ENCODE assay signal across 29 cellular contexts in genomic region chr21:34691396-34692032, GRCh38. TPM values are rescaled to one million over a fixed set of nuclear protein-coding genes. Genes with fewer than 3 reads are reported as not detected.
DNase-seq lines count a peak whose midpoint lies in the region; ATAC-seq, FAIRE-seq and TF ChIP-seq lines count a peak whose summit lies in the region.
"Had no signal": no experiment of that assay in that cellular context is flagged by ENCODE, and none has a peak within 500 bp of the region (broad histone marks: within the 10 kb centered on the region; RNA-seq: fewer than 3 reads in every experiment).

No MANE protein-coding gene starts in this region.

- TF ChIP-seq CTCF in type B pancreatic cell (conservative IDR thresholded peaks at IDR 0.05) = no peak

- H3K4me1 Mint-ChIP-seq in type B pancreatic cell (ENCODE audit: unreplicated experiment) = peaks cover 6% of the 10 kb centered on the region
- H3K4me1 Mint-ChIP-seq: activated B cell treated with CpG ODN at 0.5 μM for 24 hours, B cell had no signal

- H3K9me3 Mint-ChIP-seq in type B pancreatic cell = peaks cover 10% of the 10 kb centered on the region
- H3K9me3 Mint-ChIP-seq: activated CD8-positive, alpha-beta T cell treated with anti-CD3 and anti-CD28 coated beads for 36 hours; activated naive CD4-positive, alpha-beta T cell treated with anti-CD3 and anti-CD28 coated beads, Interleukin-2, amount 10 ng/mL, durations not matched to agents 7 days and 5 days had no signal

- H3K27ac Mint-ChIP-seq in type B pancreatic cell = peak overlapping the region; percentile 1
- H3K27ac Mint-ChIP-seq: activated B cell treated with CpG ODN at 0.5 μM for 24 hours; activated CD8-positive, alpha-beta T cell treated with anti-CD3 and anti-CD28 coated beads for 36 hours; activated naive CD4-positive, alpha-beta T cell treated with anti-CD3 and anti-CD28 coated beads, Interleukin-2, amount 10 ng/mL, durations not matched to agents 7 days and 5 days; activated T-cell treated with anti-CD3 and anti-CD28 coated beads, Interleukin-2, amount 50 U/mL, for 24 hours; B cell had no signal

- H3K36me3 Mint-ChIP-seq in type B pancreatic cell = no peaks in the 10 kb centered on the region

- DNase-seq in NCI-H2107 treated with DMSO at 0.1 percent for 48 hours (lab: John Stamatoyannopoulos, UW; ENCODE audit: unreplicated experiment) (peak; percentile 63), NCI-H2107 (lab: John Stamatoyannopoulos, UW) (no peak), NCI-H69 (lab: John Stamatoyannopoulos, UW) (peak; percentile 51), left colon (no peak), type B pancreatic cell (ENCODE audit: extremely low spot score, unreplicated experiment) (no peak), cardiac septum (ENCODE audit: low spot score) (no peak), RCC 7860 (ENCODE audit: low spot score) (no peak)
- DNase-seq in activated CD8-positive, alpha-beta memory T cell treated with anti-CD3 and anti-CD28 coated beads for 24 hours = no peak
- DNase-seq: activated B cell treated with CpG ODN at 0.5 μM for 24 hours; activated CD8-positive, alpha-beta T cell treated with anti-CD3 and anti-CD28 coated beads for 36 hours; activated naive CD4-positive, alpha-beta T cell treated with anti-CD3 and anti-CD28 coated beads, Interleukin-2, amount 10 ng/mL, durations not matched to agents 7 days and 5 days; activated T-cell treated with anti-CD3 and anti-CD28 coated beads, Interleukin-2, amount 50 U/mL, for 24 hours; aorta; Caco-2; cerebellar nuclear complex; glutamatergic neuron; NCI-H1105; stimulated activated CD4-positive, alpha-beta T cell treated with anti-CD3 and anti-CD28 coated beads, Interleukin-2, amount 100 ng/mL, for 48 hours; stimulated activated naive CD8-positive, alpha-beta T cell treated with anti-CD3 and anti-CD28 coated beads, Interleukin-15, Interleukin-2, amounts not matched to agents 100 U/mL and 50 U/mL, for 24 hours; T-helper 9 cell; trophoblast cell had no signal

- no peak overlapping the region for H3K4me3 Mint-ChIP-seq in type B pancreatic cell
- H3K4me3 Mint-ChIP-seq: activated B cell treated with CpG ODN at 0.5 μM for 24 hours; activated CD8-positive, alpha-beta T cell treated with anti-CD3 and anti-CD28 coated beads for 36 hours; activated naive CD4-positive, alpha-beta T cell treated with anti-CD3 and anti-CD28 coated beads, Interleukin-2, amount 10 ng/mL, durations not matched to agents 7 days and 5 days; activated T-cell treated with anti-CD3 and anti-CD28 coated beads, Interleukin-2, amount 50 U/mL, for 24 hours; B cell had no signal

- peak; percentile 19 for ATAC-seq in left colon
- ATAC-seq: activated CD8-positive, alpha-beta T cell treated with anti-CD3 and anti-CD28 coated beads for 36 hours; HCT116; left lobe of liver; stimulated activated naive CD8-positive, alpha-beta T cell treated with anti-CD3 and anti-CD28 coated beads, Interleukin-15, Interleukin-2, amounts not matched to agents 100 U/mL and 50 U/mL, for 24 hours had no signal

- intact Hi-C loops in left colon (cut with DNase I, micrococcal nuclease) (no loop called here), cardiac septum (cut with DNase I) (loop anchor here (5.0 kb wide), 1 partner anchor 1251 kb away; no protein-coding TSS in a partner anchor)

- FAIRE-seq in RCC 7860 (lab: Jason Lieb, UNC) = no peak
- FAIRE-seq: A204.1, G401.6, HTR-8/SVneo had no signal

- peaks cover 16% of the 10 kb centered on the region for H3K27me3 Mint-ChIP-seq in type B pancreatic cell

RNA-seq across cellular contexts. Expression of gene CLIC6, which starts 22.7 kb away (rescaled TPM):
- total RNA-seq in left colon = 10 to 100 TPM in 1 of 2 donors, under 1 TPM in 1; 0.61 to 15.0 TPM
- total RNA-seq in type B pancreatic cell (ENCODE audit: low replicate concordance) = 6.2 and 17.6 TPM in 2 replicates
- 8.9 TPM for total RNA-seq in cardiac septum
- total RNA-seq: activated B cell treated with CpG ODN at 0.5 μM for 24 hours, Caco-2, LHCN-M2, pulmonary artery endothelial cell had no signal

Comparison
In these comparisons a context has a peak if more than half of its experiments do, and no peak if none do; other contexts are left out.
1. DNase-seq: peak in NCI-H2107 treated with DMSO at 0.1 percent for 48 hours (single experiment) and NCI-H69 (single experiment); none in NCI-H2107 (single experiment), left colon (0 of 2), type B pancreatic cell (single experiment), activated CD8-positive, alpha-beta memory T cell treated with anti-CD3 and anti-CD28 coated beads for 24 hours (single experiment), cardiac septum (single experiment) and RCC 7860 (single experiment).